Comparison of ENCODE assay signal across 13 cellular contexts in genomic region chrX:101393530-101394305, GRCh38. TPM values are rescaled to one million over a fixed set of nuclear protein-coding genes. Genes with fewer than 3 reads are reported as not detected.
DNase-seq lines count a peak whose midpoint lies in the region; ATAC-seq and TF ChIP-seq lines count a peak whose summit lies in the region.
"Had no signal": no experiment of that assay in that cellular context is flagged by ENCODE, and none has a peak within 500 bp of the region (broad histone marks: within the 10 kb centered on the region; RNA-seq: fewer than 3 reads in every experiment).

No MANE protein-coding gene starts in this region.

- peaks cover 24 to 42% (median 29%) of the 10 kb centered on the region in 3 donors for H3K4me1 Mint-ChIP-seq in CD8-positive, alpha-beta memory T cell
- peaks cover 14% of the 10 kb centered on the region for H3K4me1 Mint-ChIP-seq in activated CD8-positive, alpha-beta T cell treated with anti-CD3 and anti-CD28 coated beads for 36 hours (ENCODE audit: low read depth)
- peaks cover 0 to 32% (median 18%) of the 10 kb centered on the region in 7 donors for H3K4me1 Mint-ChIP-seq in naive thymus-derived CD4-positive, alpha-beta T cell

- no peak for TF ChIP-seq POLR2A in esophagus squamous epithelium (IDR thresholded peaks at IDR 0.05)

- H3K18ac ChIP-seq in mesenchymal stem cell (ENCODE audit: low read depth in 1 of 2, low read length in 2 of 2) = no peak overlapping the region

- no peak overlapping the region for H3K4me3 Mint-ChIP-seq in CD8-positive, alpha-beta memory T cell
- H3K4me3 Mint-ChIP-seq in activated CD8-positive, alpha-beta T cell treated with anti-CD3 and anti-CD28 coated beads for 36 hours = peak overlapping the region; percentile 95
- peak overlapping the region in 2 of 10 donors; percentile 9 to 37 for H3K4me3 Mint-ChIP-seq in naive thymus-derived CD4-positive, alpha-beta T cell

- no peaks in the 10 kb centered on the region for H3K27me3 ChIP-seq in CD8-positive, alpha-beta memory T cell (ENCODE audit: insufficient read depth, low read length, poor library complexity, severe bottlenecking)
- no peaks in the 10 kb centered on the region for H3K27me3 ChIP-seq in naive thymus-derived CD4-positive, alpha-beta T cell (ENCODE audit: control insufficient read depth in 2 of 2, insufficient read depth in 2 of 2, low read length in 2 of 2)
- H3K27me3 ChIP-seq in esophagus squamous epithelium = no peaks in the 10 kb centered on the region
- H3K27me3 ChIP-seq in mesenchymal stem cell (ENCODE audit: control insufficient read depth in 1 of 2, insufficient read depth in 1 of 2, low read length in 2 of 2) = peaks cover 0 to under 1% of the 10 kb centered on the region in 2 experiments
- H3K27me3 ChIP-seq: thyroid gland had no signal

- H3K27ac Mint-ChIP-seq in CD8-positive, alpha-beta memory T cell = peak overlapping the region in 7 of 8 donors; percentile 30 to 99 (median 87)
- H3K27ac Mint-ChIP-seq in activated CD8-positive, alpha-beta T cell treated with anti-CD3 and anti-CD28 coated beads for 36 hours = peak overlapping the region; percentile 97
- peak overlapping the region in 4 of 9 donors; percentile 25 to 59 (median 44) for H3K27ac Mint-ChIP-seq in naive thymus-derived CD4-positive, alpha-beta T cell

- H3K14ac ChIP-seq in mesenchymal stem cell (ENCODE audit: low read length in 2 of 2) = no peak overlapping the region

- peaks cover 9% of the 10 kb centered on the region for H3K4me1 ChIP-seq in CD8-positive, alpha-beta memory T cell (ENCODE audit: insufficient read depth, low read length)
- peaks cover 4 to 5% of the 10 kb centered on the region in 2 donors for H3K4me1 ChIP-seq in naive thymus-derived CD4-positive, alpha-beta T cell (ENCODE audit: control insufficient read depth in 2 of 2, insufficient read depth in 2 of 2, low read length in 2 of 2)
- H3K4me1 ChIP-seq in esophagus squamous epithelium = peaks cover 0 to 21% (median 7%) of the 10 kb centered on the region in 3 donors
- no peaks in the 10 kb centered on the region for H3K4me1 ChIP-seq in mesenchymal stem cell (ENCODE audit: control insufficient read depth, insufficient read depth, low read depth, low read length)
- H3K4me1 ChIP-seq: prostate gland, thyroid gland had no signal

- intact Hi-C loops in activated CD8-positive, alpha-beta T cell treated with anti-CD3 and anti-CD28 coated beads for 36 hours (cut with micrococcal nuclease) = loop anchor here (10.0 kb wide), 1 partner anchor 49 kb away; the partner anchor contains the start of gene TIMM8A
- intact Hi-C loops in naive thymus-derived CD4-positive, alpha-beta T cell (cut with micrococcal nuclease) = loop anchor here in 1 of 2 donors (5.0 kb wide), 2 partner anchors 296 to 756 kb away; partner anchors contain the start of genes CENPI and TSPAN6
- intact Hi-C loops in esophagus squamous epithelium (cut with DNase I) = no loop called here

- no peak overlapping the region for H3K23ac ChIP-seq in mesenchymal stem cell (ENCODE audit: low read length in 2 of 2)

- H4K8ac ChIP-seq in mesenchymal stem cell (ENCODE audit: low read length) = no peak overlapping the region

- 79 to 80% methylated on average over 11 of the region's 11 CpGs for WGBS in esophagus squamous epithelium, 2 donors
- 95% methylated on average over 2 of the region's 11 CpGs for WGBS in mesenchymal stem cell

- no peak overlapping the region for H2AFZ ChIP-seq in mesenchymal stem cell (ENCODE audit: low read depth, low read length)

- no peak overlapping the region for H3K4me2 ChIP-seq in mesenchymal stem cell (ENCODE audit: low read length, poor library complexity, severe bottlenecking)

- ATAC-seq in activated CD8-positive, alpha-beta T cell treated with anti-CD3 and anti-CD28 coated beads for 36 hours = no peak
- no peak for ATAC-seq in naive thymus-derived CD4-positive, alpha-beta T cell
- no peak for ATAC-seq in HG03097 (IDR thresholded peaks at IDR 0.05; ENCODE audit: low FRiP score, unreplicated experiment)

- CTCF ChIA-PET in CD8-positive, alpha-beta memory T cell (lab: Charles Lee) = no interaction called here
- CTCF ChIA-PET in activated CD8-positive, alpha-beta T cell treated with anti-CD3 and anti-CD28 coated beads for 36 hours (lab: Charles Lee) = no interaction called here
- CTCF ChIA-PET in naive thymus-derived CD4-positive, alpha-beta T cell (lab: Charles Lee) = interaction anchor here (0.8 kb wide), 1 partner anchor 1981 kb away, joined by 3 read pairs; no protein-coding TSS in a partner anchor

- no peak overlapping the region for H2BK5ac ChIP-seq in mesenchymal stem cell (ENCODE audit: low read depth, low read length, poor library complexity, severe bottlenecking)

- DNase-seq in CD8-positive, alpha-beta memory T cell = no peak
- DNase-seq in HFF-Myc (ENCODE audit: extremely low read depth, low read depth) (no peak), esophagus squamous epithelium (lab: John Stamatoyannopoulos, UW) (no peak), mesenchymal stem cell (no peak)
- no peak for DNase-seq in activated CD8-positive, alpha-beta T cell treated with anti-CD3 and anti-CD28 coated beads for 36 hours
- DNase-seq in naive thymus-derived CD4-positive, alpha-beta T cell = no peak
- DNase-seq: NCI-H526 treated with DMSO at 0.1 percent for 48 hours, T-helper 9 cell, thyroid gland had no signal

- TF ChIP-seq CTCF in HFF-Myc (IDR thresholded peaks at IDR 0.05; ENCODE audit: low read depth, low read length, missing control alignments) (no peak), esophagus squamous epithelium (IDR thresholded peaks at IDR 0.05) (no peak)
- TF ChIP-seq CTCF in activated CD8-positive, alpha-beta T cell treated with anti-CD3 and anti-CD28 coated beads for 36 hours (IDR thresholded peaks at IDR 0.05) = no peak

- peaks cover 0 to 1% of the 10 kb centered on the region in 2 donors for H3K27me3 Mint-ChIP-seq in CD8-positive, alpha-beta memory T cell
- no peaks in the 10 kb centered on the region for H3K27me3 Mint-ChIP-seq in activated CD8-positive, alpha-beta T cell treated with anti-CD3 and anti-CD28 coated beads for 36 hours
- H3K27me3 Mint-ChIP-seq in naive thymus-derived CD4-positive, alpha-beta T cell = no peaks in the 10 kb centered on the region

- no peak overlapping the region for H3K4me3 ChIP-seq in CD8-positive, alpha-beta memory T cell (ENCODE audit: low read length)
- H3K4me3 ChIP-seq in HFF-Myc (replicated peaks; ENCODE audit: low read depth, low read length) = peak overlapping the region; percentile 74
- no peak overlapping the region for H3K4me3 ChIP-seq in naive thymus-derived CD4-positive, alpha-beta T cell (ENCODE audit: low read length)
- no peak overlapping the region for H3K4me3 ChIP-seq in esophagus squamous epithelium
- H3K4me3 ChIP-seq in mesenchymal stem cell (ENCODE audit: insufficient read depth in 1 of 2, low read depth in 1 of 2, low read length in 2 of 2) = no peak overlapping the region
- H3K4me3 ChIP-seq: coronary artery, prostate gland, thyroid gland had no signal

- H4K91ac ChIP-seq in mesenchymal stem cell (ENCODE audit: low read length) = no peak overlapping the region

- no peaks in the 10 kb centered on the region for H3K9me3 ChIP-seq in CD8-positive, alpha-beta memory T cell (ENCODE audit: low read length)
- no peaks in the 10 kb centered on the region for H3K9me3 ChIP-seq in naive thymus-derived CD4-positive, alpha-beta T cell (ENCODE audit: control insufficient read depth in 2 of 3, low read length in 3 of 3)
- H3K9me3 ChIP-seq in esophagus squamous epithelium = no peaks in the 10 kb centered on the region
- no peaks in the 10 kb centered on the region for H3K9me3 ChIP-seq in mesenchymal stem cell (ENCODE audit: control insufficient read depth, low read length)
- H3K9me3 ChIP-seq: prostate gland, thyroid gland had no signal

- peaks cover 0 to 49% (median 0%) of the 10 kb centered on the region in 3 donors for H3K36me3 Mint-ChIP-seq in CD8-positive, alpha-beta memory T cell
- peaks cover 43% of the 10 kb centered on the region for H3K36me3 Mint-ChIP-seq in activated CD8-positive, alpha-beta T cell treated with anti-CD3 and anti-CD28 coated beads for 36 hours (ENCODE audit: low read depth)
- peaks cover 0 to 29% (median 0%) of the 10 kb centered on the region in 5 donors for H3K36me3 Mint-ChIP-seq in naive thymus-derived CD4-positive, alpha-beta T cell

- peaks cover 8% of the 10 kb centered on the region for H3K36me3 ChIP-seq in CD8-positive, alpha-beta memory T cell (ENCODE audit: insufficient read depth, low read length)
- peaks cover 0 to 3% (median 0%) of the 10 kb centered on the region in 3 experiments for H3K36me3 ChIP-seq in naive thymus-derived CD4-positive, alpha-beta T cell (ENCODE audit: control insufficient read depth in 2 of 3, insufficient read depth in 3 of 3, low read length in 3 of 3)
- H3K36me3 ChIP-seq in esophagus squamous epithelium (peaks cover 0 to 11% (median 0%) of the 10 kb centered on the region in 3 donors), mesenchymal stem cell (ENCODE audit: control insufficient read depth in 1 of 2, insufficient read depth in 2 of 2, low read depth in 1 of 2, low read length in 2 of 2) (peaks cover 0 to 37% of the 10 kb centered on the region in 2 experiments)
- H3K36me3 ChIP-seq: prostate gland, thyroid gland had no signal

- no peaks in the 10 kb centered on the region for H3K79me1 ChIP-seq in mesenchymal stem cell (replicated peaks; ENCODE audit: low read length, poor library complexity, severe bottlenecking)

- no peak overlapping the region for H2BK15ac ChIP-seq in mesenchymal stem cell (ENCODE audit: low read depth, poor library complexity, severe bottlenecking)

- H3K9me3 Mint-ChIP-seq in CD8-positive, alpha-beta memory T cell = no peaks in the 10 kb centered on the region
- H3K9me3 Mint-ChIP-seq in activated CD8-positive, alpha-beta T cell treated with anti-CD3 and anti-CD28 coated beads for 36 hours = no peaks in the 10 kb centered on the region
- H3K9me3 Mint-ChIP-seq in naive thymus-derived CD4-positive, alpha-beta T cell = no peaks in the 10 kb centered on the region

- H3K27ac ChIP-seq in CD8-positive, alpha-beta memory T cell (ENCODE audit: low read depth, low read length) = no peak overlapping the region
- H3K27ac ChIP-seq in naive thymus-derived CD4-positive, alpha-beta T cell (ENCODE audit: low read depth, low read length) = peak overlapping the region; percentile 5
- H3K27ac ChIP-seq in esophagus squamous epithelium (no peak overlapping the region), mesenchymal stem cell (ENCODE audit: low read length, poor library complexity, severe bottlenecking) (no peak overlapping the region)
- H3K27ac ChIP-seq: coronary artery, prostate gland, thyroid gland had no signal

- H3K9ac ChIP-seq in mesenchymal stem cell (ENCODE audit: low read length) = no peak overlapping the region

- H3K4ac ChIP-seq in mesenchymal stem cell (ENCODE audit: low read depth in 1 of 2, low read length in 2 of 2) = no peak overlapping the region

- POLR2A ChIA-PET in CD8-positive, alpha-beta memory T cell (lab: Charles Lee) = no interaction called here
- POLR2A ChIA-PET in activated CD8-positive, alpha-beta T cell treated with anti-CD3 and anti-CD28 coated beads for 36 hours (lab: Charles Lee) = interaction anchor here (0.6 to 2.2 kb wide), 2 partner anchors 10 to 46 kb away, joined by 3 to 14 read pairs; no protein-coding TSS in a partner anchor
- POLR2A ChIA-PET in naive thymus-derived CD4-positive, alpha-beta T cell (lab: Charles Lee) = no interaction called here

- H2BK120ac ChIP-seq in mesenchymal stem cell (ENCODE audit: low read depth, low read length) = no peak overlapping the region

- H2BK12ac ChIP-seq in mesenchymal stem cell (ENCODE audit: low read length in 2 of 2) = no peak overlapping the region

- H2AK5ac ChIP-seq in mesenchymal stem cell (ENCODE audit: low read length, severe bottlenecking) = no peak overlapping the region

RNA-seq across cellular contexts. Expression of gene RPL36A, which starts 2.9 kb away (rescaled TPM):
- 100 to 1,000 TPM; 332 to 416 TPM for total RNA-seq in CD8-positive, alpha-beta memory T cell
- polyA plus RNA-seq in CD8-positive, alpha-beta memory T cell = 2,098 TPM
- total RNA-seq in activated CD8-positive, alpha-beta T cell treated with anti-CD3 and anti-CD28 coated beads for 36 hours = 100 to 1,000 TPM; 264 to 302 TPM
- 100 to 1,000 TPM; 113 to 342 (median 282) TPM for total RNA-seq in naive thymus-derived CD4-positive, alpha-beta T cell
- polyA plus RNA-seq in naive thymus-derived CD4-positive, alpha-beta T cell = 1,000 to 10,000 TPM; 2,157 to 2,919 TPM
- 1,000 to 10,000 TPM in 3 of 4 donors, 100 to 1,000 TPM in 1; 706 to 2,007 (median 1,553) TPM for total RNA-seq in esophagus squamous epithelium
- polyA plus RNA-seq in mesenchymal stem cell (2013, experiment 1 of 2) = 2,923 TPM
- polyA plus RNA-seq in mesenchymal stem cell (2013, experiment 2 of 2) = 2,774 TPM

RNA-seq across cellular contexts. Expression of gene BTK, which starts 7.7 kb away (rescaled TPM):
- under 1 TPM; 0.48 to 0.60 TPM for total RNA-seq in CD8-positive, alpha-beta memory T cell
- not detected for polyA plus RNA-seq in CD8-positive, alpha-beta memory T cell
- 1 to 10 TPM; 1.3 to 1.6 TPM for total RNA-seq in activated CD8-positive, alpha-beta T cell treated with anti-CD3 and anti-CD28 coated beads for 36 hours
- 10 to 100 TPM in 1 of 5 experiments, 1 to 10 TPM in 3, not detected in 1; 1.5 to 52.1 (median 3.9) TPM for total RNA-seq in naive thymus-derived CD4-positive, alpha-beta T cell
- under 1 TPM; 0.06 to 0.14 TPM for polyA plus RNA-seq in naive thymus-derived CD4-positive, alpha-beta T cell
- 1 to 10 TPM in 2 of 4 donors, under 1 TPM in 2; 0.15 to 4.2 (median 0.83) TPM for total RNA-seq in esophagus squamous epithelium
- polyA plus RNA-seq in mesenchymal stem cell (2013, experiment 1 of 2) = 0.30 TPM
- polyA plus RNA-seq in mesenchymal stem cell (2013, experiment 2 of 2) = 0.33 TPM
- total RNA-seq: H4 had no signal

RNA-seq across cellular contexts. Expression of gene GLA, which starts 14.0 kb away (rescaled TPM):
- 10 to 100 TPM; 43.3 to 44.2 TPM for total RNA-seq in CD8-positive, alpha-beta memory T cell
- polyA plus RNA-seq in CD8-positive, alpha-beta memory T cell = 17.0 TPM
- 10 to 100 TPM; 38.8 to 44.6 TPM for total RNA-seq in activated CD8-positive, alpha-beta T cell treated with anti-CD3 and anti-CD28 coated beads for 36 hours
- 10 to 100 TPM; 12.5 to 40.1 (median 27.1) TPM for total RNA-seq in naive thymus-derived CD4-positive, alpha-beta T cell
- polyA plus RNA-seq in naive thymus-derived CD4-positive, alpha-beta T cell = 10 to 100 TPM; 10.9 to 11.2 TPM
- 10 to 100 TPM; 12.2 to 32.8 (median 21.9) TPM for total RNA-seq in esophagus squamous epithelium
- polyA plus RNA-seq in mesenchymal stem cell (2013, experiment 1 of 2) = 66.5 TPM
- polyA plus RNA-seq in mesenchymal stem cell (2013, experiment 2 of 2) = 71.3 TPM

RNA-seq across cellular contexts. Expression of gene HNRNPH2, which starts 14.3 kb away (rescaled TPM):
- total RNA-seq in CD8-positive, alpha-beta memory T cell = 10 to 100 TPM; 21.3 to 22.0 TPM
- 78.7 TPM for polyA plus RNA-seq in CD8-positive, alpha-beta memory T cell
- 10 to 100 TPM; 18.3 to 18.5 TPM for total RNA-seq in activated CD8-positive, alpha-beta T cell treated with anti-CD3 and anti-CD28 coated beads for 36 hours
- total RNA-seq in naive thymus-derived CD4-positive, alpha-beta T cell = 10 to 100 TPM; 32.1 to 46.3 (median 41.5) TPM
- 100 to 1,000 TPM in 1 of 2 donors, 10 to 100 TPM in 1; 96.3 to 103 TPM for polyA plus RNA-seq in naive thymus-derived CD4-positive, alpha-beta T cell
- 10 to 100 TPM; 34.5 to 49.6 (median 46.7) TPM for total RNA-seq in esophagus squamous epithelium
- polyA plus RNA-seq in mesenchymal stem cell (2013, experiment 1 of 2) = 58.6 TPM
- polyA plus RNA-seq in mesenchymal stem cell (2013, experiment 2 of 2) = 60.5 TPM

RNA-seq across cellular contexts. Expression of gene TIMM8A, which starts 45.2 kb away (rescaled TPM):
- 10 to 100 TPM; 40.1 to 43.3 TPM for total RNA-seq in CD8-positive, alpha-beta memory T cell
- polyA plus RNA-seq in CD8-positive, alpha-beta memory T cell = 11.8 TPM
- 10 to 100 TPM; 23.2 to 26.3 TPM for total RNA-seq in activated CD8-positive, alpha-beta T cell treated with anti-CD3 and anti-CD28 coated beads for 36 hours
- 10 to 100 TPM in 3 of 5 experiments, 1 to 10 TPM in 2; 6.7 to 13.6 (median 12.2) TPM for total RNA-seq in naive thymus-derived CD4-positive, alpha-beta T cell
- polyA plus RNA-seq in naive thymus-derived CD4-positive, alpha-beta T cell = 10 to 100 TPM in 1 of 2 donors, 1 to 10 TPM in 1; 8.5 to 10.6 TPM
- 10 to 100 TPM in 1 of 4 donors, 1 to 10 TPM in 3; 4.4 to 11.4 (median 8.1) TPM for total RNA-seq in esophagus squamous epithelium
- polyA plus RNA-seq in mesenchymal stem cell (2013, experiment 1 of 2) = 7.0 TPM
- 7.8 TPM for polyA plus RNA-seq in mesenchymal stem cell (2013, experiment 2 of 2)
